Comparison of ENCODE assay signal across 19 cellular contexts in genomic region chr3:114644372-114644771, GRCh38.
DNase-seq lines count a peak whose midpoint lies in the region; ATAC-seq and TF ChIP-seq lines count a peak whose summit lies in the region.
"Had no signal": no experiment of that assay in that cellular context is flagged by ENCODE, and none has a peak within 500 bp of the region (broad histone marks: within the 10 kb centered on the region; RNA-seq: fewer than 3 reads in every experiment).

No MANE protein-coding gene starts in this region.

- TF ChIP-seq CTCF in IMR-90 (conservative IDR thresholded peaks at IDR 0.05; ENCODE audit: low read depth, low read length), result no peak

- no peak overlapping the region for H4K8ac ChIP-seq in IMR-90 (ENCODE audit: low read depth in 2 of 2, low read length in 2 of 2)
- H4K8ac ChIP-seq in neuronal stem cell (ENCODE audit: low read depth, low read length), result no peak overlapping the region

- no peak overlapping the region for H3K27ac ChIP-seq in IMR-90 (ENCODE audit: insufficient read depth, low read length)
- H3K27ac ChIP-seq in neuronal stem cell (replicated peaks; ENCODE audit: low read length), result no peak overlapping the region
- H3K27ac ChIP-seq: GM23248, RWPE1 had no signal

- H2BK12ac ChIP-seq in neuronal stem cell (ENCODE audit: low read length), result no peak overlapping the region

- no peak overlapping the region for H4K91ac ChIP-seq in IMR-90 (ENCODE audit: insufficient read depth, low read depth, low read length)
- no peak overlapping the region for H4K91ac ChIP-seq in neuronal stem cell (ENCODE audit: low read depth, low read length, poor library complexity)

- H3K23ac ChIP-seq in IMR-90 (ENCODE audit: low read depth, low read length) (no peak overlapping the region), neuronal stem cell (ENCODE audit: low read depth, low read length, poor library complexity) (no peak overlapping the region)

- TF ChIP-seq RAD21 in IMR-90 (IDR thresholded peaks at IDR 0.05; ENCODE audit: low read length), result no peak

- ATAC-seq in IMR-90 (ENCODE audit: low read depth) (no peak), HG02588 (IDR thresholded peaks at IDR 0.05; ENCODE audit: unreplicated experiment) (no peak)

- no CpG with 5 or more reads among the region's 3 CpGs for WGBS in IMR-90 (ENCODE audit: extremely low coverage in 2 of 2, insufficient read length in 1 of 2), 2 experiments
- no CpG with 5 or more reads among the region's 3 CpGs for WGBS in neuronal stem cell (ENCODE audit: extremely low coverage in 2 of 2, insufficient read length in 2 of 2, insufficient replicate concordance in 1 of 2), 2 donors

- no peak for TF ChIP-seq POLR2A in IMR-90 (IDR thresholded peaks at IDR 0.05; ENCODE audit: low read depth, low read length)

- H3K4ac ChIP-seq in IMR-90 (ENCODE audit: low read depth, low read length) (no peak overlapping the region), neuronal stem cell (ENCODE audit: low read length) (no peak overlapping the region)

- H3K56ac ChIP-seq in IMR-90 (ENCODE audit: extremely low read depth, insufficient read depth, low read length), result no peak overlapping the region

- H3K9me1 ChIP-seq in IMR-90 (ENCODE audit: insufficient read depth, low read length), result no peaks in the 10 kb centered on the region

- H3K9me3 ChIP-seq in IMR-90 (ENCODE audit: control insufficient read depth, insufficient read depth, low read length) (no peaks in the 10 kb centered on the region), neuronal stem cell (replicated peaks in 1 of 2; ENCODE audit: control insufficient read depth in 2 of 2, insufficient read depth in 1 of 2, low read depth in 1 of 2, low read length in 2 of 2) (no peaks in the 10 kb centered on the region)

- no peak overlapping the region for H4K5ac ChIP-seq in IMR-90 (ENCODE audit: low read depth, low read length)

- H2BK20ac ChIP-seq in IMR-90 (ENCODE audit: low read depth, low read length), result 0 out of 2 replicates have a peak overlapping the region, but pooled peaks have one; percentile 34

- POLR2A ChIA-PET in IMR-90 (lab: Charles Lee; ENCODE audit: unreplicated experiment), result no interaction called here

- H3K4me1 ChIP-seq in IMR-90 (ENCODE audit: control insufficient read depth, insufficient read depth, low read length) (peaks cover 2% of the 10 kb centered on the region; the same call in 1 of the 2 replicates), neuronal stem cell (ENCODE audit: control insufficient read depth in 2 of 2, insufficient read depth in 1 of 2, low read depth in 1 of 2, low read length in 2 of 2) (peaks cover 3 to 5% of the 10 kb centered on the region in 2 donors)

- no peak overlapping the region for H3K9ac ChIP-seq in IMR-90 (ENCODE audit: low read depth, low read length)
- no peak overlapping the region for H3K9ac ChIP-seq in neuronal stem cell (ENCODE audit: low read depth, low read length, poor library complexity)
- H3K9ac ChIP-seq: GM23248 had no signal

- H3K18ac ChIP-seq in IMR-90 (ENCODE audit: low read depth, low read length), result no peak overlapping the region
- H3K18ac ChIP-seq in neuronal stem cell (ENCODE audit: low read length), result no peak overlapping the region

- peak overlapping the region; percentile 41 for H2BK5ac ChIP-seq in IMR-90 (ENCODE audit: low read depth, low read length, poor library complexity, severe bottlenecking)
- H2BK5ac ChIP-seq in neuronal stem cell (ENCODE audit: low read length), result no peak overlapping the region

- H2BK15ac ChIP-seq in IMR-90 (ENCODE audit: low read depth, low read length) (no peak overlapping the region), neuronal stem cell (ENCODE audit: low read length) (no peak overlapping the region)

- BruUV-seq in IMR-90 (replicated peaks; lab: Mats Ljungman, UMichigan), result no TSS peak

- no peak overlapping the region for H2AK5ac ChIP-seq in IMR-90 (ENCODE audit: low read depth, low read length)
- no peak overlapping the region for H2AK5ac ChIP-seq in neuronal stem cell (ENCODE audit: low read depth, low read length)

- dilution Hi-C loops in IMR-90 (cut with HindIII; ENCODE audit: low sequenced_read_pairs, unreplicated experiment), result no loop called here

- H3K79me1 ChIP-seq in IMR-90 (ENCODE audit: low read depth in 1 of 2, low read length in 2 of 2) (no peaks in the 10 kb centered on the region), neuronal stem cell (ENCODE audit: low read depth, low read length) (no peaks in the 10 kb centered on the region)

- CTCF ChIA-PET in IMR-90 (lab: Yijun Ruan, JAX), result no interaction called here

- H2AK9ac ChIP-seq in IMR-90 (replicated peaks; ENCODE audit: low read depth, low read length, poor library complexity), result no peak overlapping the region

- H3K4me3 ChIP-seq in IMR-90 (ENCODE audit: insufficient read depth, low read depth, low read length) (no peak overlapping the region), neuronal stem cell (ENCODE audit: low read length in 2 of 2) (no peak overlapping the region)
- H3K4me3 ChIP-seq: GM23248 had no signal

- intact Hi-C loops in IMR-90 (cut with micrococcal nuclease), result loop anchor here (2.0 kb wide), 1 partner anchor 18 kb away; no protein-coding TSS in a partner anchor

- 0 out of 2 replicates have a peak overlapping the region, but pooled peaks have one; percentile 0 for H2BK120ac ChIP-seq in IMR-90 (ENCODE audit: low read depth, low read length)
- no peak overlapping the region for H2BK120ac ChIP-seq in neuronal stem cell (ENCODE audit: low read depth, low read length)

- H3K14ac ChIP-seq in IMR-90 (replicated peaks; ENCODE audit: low read depth, low read length), result no peak overlapping the region
- no peak overlapping the region for H3K14ac ChIP-seq in neuronal stem cell (ENCODE audit: low read length)

- no peaks in the 10 kb centered on the region for H4K20me1 ChIP-seq in IMR-90 (ENCODE audit: insufficient read depth, low read length)

- DNase-seq in IMR-90, result peak; percentile 16
- DNase-seq in SW480 (ENCODE audit: low spot score), result peak; percentile 72
- peak; percentile 40 for DNase-seq in kidney glomerular epithelial cell (lab: John Stamatoyannopoulos, UW)
- DNase-seq in HK-2 (ENCODE audit: unreplicated experiment), result no peak
- no peak for DNase-seq in NCI-H748 (lab: John Stamatoyannopoulos, UW; ENCODE audit: unreplicated experiment)
- DNase-seq in neuronal stem cell (ENCODE audit: low spot score), result no peak
- DNase-seq: CD4-positive, CD25-positive, alpha-beta regulatory T cell; EL; GM23248; H9; Kasumi-1; MM.1S; NCI-H1048; NCI-H1417 treated with DMSO at 0.1 percent for 48 hours; NCI-H187; NCI-H69; SIG-M5 had no signal

- H3K36me3 ChIP-seq in IMR-90 (ENCODE audit: control insufficient read depth, insufficient read depth, low read length) (no peaks in the 10 kb centered on the region), neuronal stem cell (replicated peaks in 1 of 2; ENCODE audit: control insufficient read depth in 2 of 2, insufficient read depth in 2 of 2, low read length in 2 of 2) (no peaks in the 10 kb centered on the region)

- no peak overlapping the region for H3K4me2 ChIP-seq in IMR-90 (ENCODE audit: low read depth, low read length)
- H3K4me2 ChIP-seq in neuronal stem cell (ENCODE audit: insufficient read depth, low read length, poor library complexity, severe bottlenecking), result no peak overlapping the region

- no peak overlapping the region for H2AFZ ChIP-seq in IMR-90 (replicated peaks; ENCODE audit: low read length, poor library complexity)
- H2AFZ ChIP-seq in neuronal stem cell (ENCODE audit: low read length), result no peak overlapping the region
- H2AFZ ChIP-seq: GM23248 had no signal

- in situ Hi-C loops in IMR-90 (cut with MboI; ENCODE audit: low sequenced_read_pairs), result no loop called here

- H3K27me3 ChIP-seq in IMR-90 (ENCODE audit: control insufficient read depth, insufficient read depth, low read length) (no peaks in the 10 kb centered on the region), neuronal stem cell (ENCODE audit: control insufficient read depth in 3 of 3, insufficient read depth in 3 of 3, low read depth in 1 of 3, low read length in 3 of 3) (no peaks in the 10 kb centered on the region)

TF ChIP-seq in IMR-90, 13 proteins besides CTCF, POLR2A, EP300 and RAD21:
- no peak for TF ChIP-seq MAFK (IDR thresholded peaks at IDR 0.05; ENCODE audit: low read depth, low read length)
- no peak for TF ChIP-seq CEBPB (IDR thresholded peaks at IDR 0.05; ENCODE audit: low read depth, low read length)
- no peak for TF ChIP-seq NFE2L2 (IDR thresholded peaks at IDR 0.05; ENCODE audit: low read depth, low read length)
- TF ChIP-seq CHD1 (IDR thresholded peaks at IDR 0.05; ENCODE audit: low read depth, low read length), result no peak
- no peak for TF ChIP-seq USF2 (IDR thresholded peaks at IDR 0.05; ENCODE audit: low read depth, low read length)
- no peak for TF ChIP-seq BHLHE40 (IDR thresholded peaks at IDR 0.05; ENCODE audit: low read depth, low read length)
- TF ChIP-seq RFX5 (IDR thresholded peaks at IDR 0.05; ENCODE audit: low read depth, low read length), result no peak
- TF ChIP-seq MXI1 (IDR thresholded peaks at IDR 0.05; ENCODE audit: borderline replicate concordance, low read depth, low read length), result no peak
- no peak for TF ChIP-seq FOS (IDR thresholded peaks at IDR 0.05; ENCODE audit: low read depth, low read length)
- TF ChIP-seq MAZ (IDR thresholded peaks at IDR 0.05; ENCODE audit: borderline replicate concordance, low read depth, low read length), result no peak
- TF ChIP-seq SMC3 (IDR thresholded peaks at IDR 0.05; ENCODE audit: low read depth, low read length), result no peak
- TF ChIP-seq RCOR1 (IDR thresholded peaks at IDR 0.05; ENCODE audit: insufficient replicate concordance, low read length), result no peak
- TF ChIP-seq ELK1 (IDR thresholded peaks at IDR 0.05; ENCODE audit: borderline replicate concordance, low read depth, low read length), result no peak

Comparison
In these comparisons a context has a peak if more than half of its experiments do, and no peak if none do; other contexts are left out.
1. DNase-seq: peak in IMR-90 (single experiment), SW480 (single experiment) and kidney glomerular epithelial cell (single experiment); none in HK-2 (single experiment), NCI-H748 (single experiment) and neuronal stem cell (single experiment).